In the genomic region with DNA sequence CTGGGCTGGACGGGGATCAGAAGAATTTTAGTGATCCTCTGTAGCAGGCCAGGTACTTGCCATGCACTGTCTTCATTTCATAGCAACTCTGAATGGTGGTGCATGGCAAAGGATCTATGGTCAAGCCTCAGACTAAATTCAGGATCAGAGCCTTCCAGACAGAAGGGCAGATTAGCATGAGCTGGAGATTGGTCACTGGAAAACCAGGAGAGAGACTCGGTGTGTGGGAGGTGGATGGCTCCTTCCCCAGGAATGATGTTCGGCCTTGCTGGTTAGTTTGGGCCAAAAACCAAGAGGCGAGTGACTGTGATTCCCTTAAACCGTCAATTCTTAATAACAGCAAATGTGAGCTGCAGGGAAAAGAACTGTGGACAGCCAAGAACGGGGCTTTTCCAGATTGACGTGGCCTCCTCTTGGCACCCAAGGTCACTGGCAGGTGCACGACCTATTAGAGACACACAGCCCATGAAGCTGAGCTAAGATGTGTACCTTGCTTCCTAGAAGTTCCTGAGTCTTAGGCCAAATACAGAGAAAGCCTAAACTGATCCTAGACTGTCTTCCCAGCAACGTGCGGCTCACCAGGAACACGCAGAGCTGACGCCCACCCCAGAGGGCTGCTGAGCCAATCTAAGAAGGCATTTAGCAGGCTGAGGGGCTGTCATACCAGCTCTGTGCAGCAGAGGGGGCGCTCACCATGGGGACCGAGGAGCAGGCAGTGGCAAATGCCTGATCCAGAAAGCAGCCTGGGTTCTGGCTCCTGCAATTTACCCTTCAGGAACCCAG, we compare ENCODE assay signal across 1 cellular context.
TF ChIP-seq lines count a peak whose summit lies in the region.

No MANE protein-coding gene starts in this region.

TF ChIP-seq in HepG2, 621 proteins besides CTCF, POLR2A, EP300 and RAD21 (continued from another document):
- TF ChIP-seq, protein P1, sequence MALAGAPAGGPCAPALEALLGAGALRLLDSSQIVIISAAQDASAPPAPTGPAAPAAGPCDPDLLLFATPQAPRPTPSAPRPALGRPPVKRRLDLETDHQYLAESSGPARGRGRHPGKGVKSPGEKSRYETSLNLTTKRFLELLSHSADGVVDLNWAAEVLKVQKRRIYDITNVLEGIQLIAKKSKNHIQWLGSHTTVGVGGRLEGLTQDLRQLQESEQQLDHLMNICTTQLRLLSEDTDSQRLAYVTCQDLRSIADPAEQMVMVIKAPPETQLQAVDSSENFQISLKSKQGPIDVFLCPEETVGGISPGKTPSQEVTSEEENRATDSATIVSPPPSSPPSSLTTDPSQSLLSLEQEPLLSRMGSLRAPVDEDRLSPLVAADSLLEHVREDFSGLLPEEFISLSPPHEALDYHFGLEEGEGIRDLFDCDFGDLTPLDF (CRISPR knock-in tag; IDR thresholded peaks at IDR 0.05) = no peak
- TF ChIP-seq SIX4 (CRISPR knock-in tag; IDR thresholded peaks at IDR 0.05) = no peak
TF ChIP-seq in HepG2: peak in this region for 20.
